In genomic region chr22:23750744-23751440, GRCh38 we compare ENCODE assay signal across 8 cellular contexts. TPM values are rescaled to one million over a fixed set of nuclear protein-coding genes. Genes with fewer than 3 reads are reported as not detected.
A peak's percentile ranks its signal among the peaks of the same experiment; 100 is the strongest.
DNase-seq lines count a peak whose midpoint lies in the region; ATAC-seq and TF ChIP-seq lines count a peak whose summit lies in the region.

Gene ZNF70, minus strand, starts transcription at chr22:23751112. Its CDS starts 5,972 bp downstream, at chr22:23745140.

- H3K27me3 ChIP-seq in osteoblast (ENCODE audit: insufficient read depth, low read length) (no peaks in the 10 kb centered on the region), testis (no peaks in the 10 kb centered on the region)

- TF ChIP-seq POLR2A in testis (IDR thresholded peaks at IDR 0.05) = peak; percentile 19

- intact Hi-C loops in activated naive CD4-positive, alpha-beta T cell treated with anti-CD3 and anti-CD28 coated beads for 36 hours (cut with micrococcal nuclease) = loop anchor here (2.0 kb wide), 1 partner anchor 34 kb away; no protein-coding TSS in a partner anchor
- intact Hi-C loops in testis (cut with DNase I; ENCODE audit: low total_unique reads) = no loop called here

- WGBS in testis, 2 donors = 0% methylated on average over 69 of the region's 76 CpGs; no CpG with 5 or more reads in 1 of the 2 donors

- no peak within 1 kb of the TSS for H3K27ac Mint-ChIP-seq in activated naive CD4-positive, alpha-beta T cell treated with anti-CD3 and anti-CD28 coated beads for 36 hours

- H3K36me3 Mint-ChIP-seq in activated naive CD4-positive, alpha-beta T cell treated with anti-CD3 and anti-CD28 coated beads for 36 hours (ENCODE audit: low read depth) = peaks cover 1% of the 10 kb centered on the region

- DNase-seq in DMS53 (lab: John Stamatoyannopoulos, UW) (peak; percentile 90), LoVo (ENCODE audit: low spot score) (peak; percentile 94), SK-MEL-5 (ENCODE audit: low read depth, low spot score) (peak; percentile 78), globus pallidus (ENCODE audit: low spot score) (peak; percentile 73), osteoblast (ENCODE audit: insufficient read length, low spot score, missing footprints) (peak; percentile 98), testis (peak; percentile 95)
- DNase-seq in activated naive CD4-positive, alpha-beta T cell treated with anti-CD3 and anti-CD28 coated beads for 36 hours = peak; percentile 81

- peak within 1 kb of the TSS; percentile 75 for H3K27ac ChIP-seq in osteoblast (ENCODE audit: low read depth, low read length)
- peak within 1 kb of the TSS; percentile 60 to 88 for H3K27ac ChIP-seq in testis

- peaks cover 4% of the 10 kb centered on the region for H4K20me1 ChIP-seq in osteoblast (ENCODE audit: insufficient read depth, low read length)

- peak; percentile 76 for ATAC-seq in GM21619 (IDR thresholded peaks at IDR 0.05; ENCODE audit: unreplicated experiment)

- H3K9me3 ChIP-seq in osteoblast (ENCODE audit: low read depth, low read length) (no peaks in the 10 kb centered on the region), testis (no peaks in the 10 kb centered on the region)

- TF ChIP-seq CTCF in osteoblast (IDR thresholded peaks at IDR 0.05; ENCODE audit: extremely low read depth, low read depth, low read length) (no peak), testis (IDR thresholded peaks at IDR 0.05) (no peak)

- H3K4me2 ChIP-seq in osteoblast (ENCODE audit: insufficient read depth, low read length) = peak within 1 kb of the TSS; percentile 97

- H3K4me3 ChIP-seq in osteoblast (ENCODE audit: insufficient read depth, low read length) (peak within 1 kb of the TSS; percentile 89), testis (peak within 1 kb of the TSS; percentile 64 to 81)

- H3K79me2 ChIP-seq in osteoblast (ENCODE audit: insufficient read depth, low read length) = peaks cover 11% of the 10 kb centered on the region

- peak within 1 kb of the TSS; percentile 75 for H3K4me3 Mint-ChIP-seq in activated naive CD4-positive, alpha-beta T cell treated with anti-CD3 and anti-CD28 coated beads for 36 hours

- H3K9me3 Mint-ChIP-seq in activated naive CD4-positive, alpha-beta T cell treated with anti-CD3 and anti-CD28 coated beads for 36 hours = no peaks in the 10 kb centered on the region

- H3K4me1 ChIP-seq in osteoblast (ENCODE audit: insufficient read depth, low read length) (peaks cover 13% of the 10 kb centered on the region), testis (peaks cover 5% of the 10 kb centered on the region)

- no peaks in the 10 kb centered on the region for H3K36me3 ChIP-seq in osteoblast (ENCODE audit: insufficient read depth, low read length)
- H3K36me3 ChIP-seq in testis (ENCODE audit: low read depth, missing control alignments) = no peaks in the 10 kb centered on the region

- in situ Hi-C loops in SK-MEL-5 (cut with HindIII; ENCODE audit: low pct_unique_long_range_greater_than_20kb, low sequenced_read_pairs) = no loop called here

- H2AFZ ChIP-seq in osteoblast (ENCODE audit: low read length) = peak within 1 kb of the TSS; percentile 95

- no peaks in the 10 kb centered on the region for H3K27me3 Mint-ChIP-seq in activated naive CD4-positive, alpha-beta T cell treated with anti-CD3 and anti-CD28 coated beads for 36 hours (ENCODE audit: low read depth)

- H3K4me1 Mint-ChIP-seq in activated naive CD4-positive, alpha-beta T cell treated with anti-CD3 and anti-CD28 coated beads for 36 hours (ENCODE audit: low read depth) = peaks cover 11% of the 10 kb centered on the region

- CTCF ChIA-PET in activated naive CD4-positive, alpha-beta T cell treated with anti-CD3 and anti-CD28 coated beads for 36 hours (lab: Charles Lee) = interaction anchor here (1.2 kb wide), 1 partner anchor 9 kb away, joined by 4 read pairs; no protein-coding TSS in a partner anchor

RNA-seq across cellular contexts. Expression of gene ZNF70, which starts in this region (rescaled TPM):
- 5.2 and 5.7 TPM in 2 replicates for total RNA-seq in SK-MEL-5 (2014; rRNA removed; shearing (Covaris generic))
- 3.8 and 5.0 TPM in 2 replicates for polyA plus RNA-seq in SK-MEL-5 (2015; cell fraction: cytosol; rRNA removed)
- 7.8 and 8.1 TPM in 2 replicates for polyA plus RNA-seq in SK-MEL-5 (2015; cell fraction: nucleus; rRNA removed)
- under 1 TPM; 0.79 to 0.93 TPM for total RNA-seq in activated naive CD4-positive, alpha-beta T cell treated with anti-CD3 and anti-CD28 coated beads for 36 hours
- total RNA-seq in osteoblast (6.5 and 7.4 TPM in 2 replicates), testis (1 to 10 TPM; 7.2 to 8.7 TPM)
- 2.9 TPM for polyA plus RNA-seq in testis (ENCODE audit: insufficient read depth, low read depth, low replicate concordance)

Comparison
In these comparisons a context has a peak if more than half of its experiments do, and no peak if none do; other contexts are left out.
1. Peak in every context shown above with its lines: DNase-seq, ATAC-seq, H3K4me3 ChIP-seq and H3K27ac ChIP-seq.
2. Peak in DNase-seq in activated naive CD4-positive, alpha-beta T cell treated with anti-CD3 and anti-CD28 coated beads for 36 hours; RNA of the gene not detected or under 1 TPM.